In genomic region chr2:36459725-36460137, GRCh38 we compare ENCODE assay signal across 1 cellular context.
TF ChIP-seq lines count a peak whose summit lies in the region.

No MANE protein-coding gene starts in this region.

TF ChIP-seq in HCT116, 20 proteins besides CTCF, POLR2A, EP300 and RAD21 (continued from another document):
- TF ChIP-seq REST (IDR thresholded peaks at IDR 0.05; ENCODE audit: low read depth) (no peak), SIN3A (IDR thresholded peaks at IDR 0.05; ENCODE audit: low read depth) (no peak), EZH2 (IDR thresholded peaks at IDR 0.05) (no peak), POLR2AphosphoS5 (IDR thresholded peaks at IDR 0.05; ENCODE audit: low read depth, low read length) (no peak), EZH2phosphoT487 (IDR thresholded peaks at IDR 0.05; ENCODE audit: borderline replicate concordance) (no peak), SRF (IDR thresholded peaks at IDR 0.05; ENCODE audit: low read depth) (no peak), SP1 (IDR thresholded peaks at IDR 0.05; ENCODE audit: low read depth) (no peak), ELF1 (IDR thresholded peaks at IDR 0.05; ENCODE audit: borderline replicate concordance, low read depth) (no peak), MAX (IDR thresholded peaks at IDR 0.05) (no peak), ZNF274 (IDR thresholded peaks at IDR 0.05; ENCODE audit: low read depth, low read length) (no peak), ZFX (IDR thresholded peaks at IDR 0.05) (no peak), FOSL1 (IDR thresholded peaks at IDR 0.05; ENCODE audit: low read depth) (no peak), YY1 (IDR thresholded peaks at IDR 0.05; ENCODE audit: extremely low read depth, insufficient replicate concordance, low read depth, low read length) (no peak), JUND (IDR thresholded peaks at IDR 0.05) (no peak), ZBTB33 (IDR thresholded peaks at IDR 0.05; ENCODE audit: extremely low read depth, insufficient replicate concordance, low read length) (no peak)
TF ChIP-seq in HCT116: peak in this region for 0.
